Comparison of ENCODE assay signal across 8 cellular contexts in the genomic region with DNA sequence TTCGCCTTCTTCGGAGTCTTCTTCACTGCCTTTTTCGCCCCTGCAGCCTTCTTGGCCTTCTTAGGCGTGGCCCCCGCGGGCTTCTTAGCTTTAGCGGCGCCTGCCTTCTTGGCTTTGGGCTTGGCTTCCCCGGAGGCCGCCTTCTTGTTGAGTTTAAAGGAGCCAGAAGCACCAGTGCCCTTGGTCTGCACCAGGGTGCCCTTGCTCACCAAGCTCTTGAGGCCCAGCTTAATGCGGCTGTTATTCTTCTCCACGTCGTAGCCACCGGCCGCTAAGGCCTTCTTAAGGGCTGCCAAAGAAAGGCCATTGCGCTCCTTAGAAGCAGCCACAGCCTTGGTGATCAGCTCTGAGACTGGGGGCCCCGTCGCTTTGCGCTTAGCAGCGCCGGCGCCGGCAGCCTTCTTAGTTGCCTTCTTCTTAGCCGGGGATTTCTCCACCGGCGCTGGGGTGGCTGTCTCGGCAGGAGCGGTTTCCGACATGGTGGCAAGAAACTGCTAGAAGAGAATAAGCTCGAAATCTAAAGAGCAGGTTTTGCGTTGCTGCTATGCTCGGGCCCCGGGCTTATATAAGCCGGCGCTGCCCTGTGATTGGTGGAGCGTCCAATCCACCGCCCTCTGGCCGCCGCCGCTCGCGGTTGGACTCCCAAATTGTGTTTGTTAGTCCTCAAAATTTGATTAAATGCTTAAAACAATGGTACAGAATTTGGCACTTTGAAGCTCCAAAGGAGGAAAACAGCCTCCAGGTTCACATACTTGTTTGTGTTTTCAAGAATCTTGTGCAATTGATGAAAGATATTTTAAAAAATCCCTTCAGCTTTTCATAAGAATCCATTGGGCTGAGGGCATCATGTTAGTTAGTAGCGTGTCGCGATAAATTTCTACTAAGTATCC. TPM values are rescaled to one million over a fixed set of nuclear protein-coding genes. Genes with fewer than 3 reads are reported as not detected.
A peak's percentile ranks its signal among the peaks of the same experiment; 100 is the strongest.
DNase-seq lines count a peak whose midpoint lies in the region; ATAC-seq and TF ChIP-seq lines count a peak whose summit lies in the region.

No MANE protein-coding gene starts in this region.

- 4% methylated on average over 45 of the region's 45 CpGs for WGBS in prostate gland

- peak; percentile 29 for ATAC-seq in GM19023 (IDR thresholded peaks at IDR 0.05; ENCODE audit: unreplicated experiment)

- H3K4me1 ChIP-seq in SJSA1 (replicated peaks) (peaks cover 29% of the 10 kb centered on the region), prostate gland (replicated peaks) (peaks cover 9% of the 10 kb centered on the region)

- H3K9me3 Mint-ChIP-seq in IgD-negative memory B cell = peaks cover 3 to 4% (median 4%) of the 10 kb centered on the region in 3 donors

- peak overlapping the region; percentile 86 to 100 (median 98) for H3K4me3 Mint-ChIP-seq in IgD-negative memory B cell

- peak overlapping the region; percentile 46 for H3K4me3 ChIP-seq in SJSA1
- peak overlapping the region in 1 of 2 donors; percentile 43 for H3K4me3 ChIP-seq in prostate gland

- TF ChIP-seq POLR2A in prostate gland (IDR thresholded peaks at IDR 0.05) = peak; percentile 36

- TF ChIP-seq CTCF in prostate gland (IDR thresholded peaks at IDR 0.05) = no peak

- H3K36me3 ChIP-seq in SJSA1 = no peaks in the 10 kb centered on the region
- H3K36me3 ChIP-seq in prostate gland = no peaks in the 10 kb centered on the region

- H3K27me3 ChIP-seq in SJSA1 (replicated peaks) (no peaks in the 10 kb centered on the region), prostate gland (replicated peaks; ENCODE audit: insufficient read depth) (peaks cover 13% of the 10 kb centered on the region)

- intact Hi-C loops in cardiac septum (cut with DNase I) = loop anchor here (2.0 to 10.0 kb wide), 2 partner anchors 28 to 1272 kb away; a partner anchor contains a TSS
- intact Hi-C loops in prostate gland (cut with DNase I) = no loop called here

- peaks cover 3% of the 10 kb centered on the region for H3K36me3 Mint-ChIP-seq in IgD-negative memory B cell

- H3K9me3 ChIP-seq in SJSA1 (replicated peaks) = no peaks in the 10 kb centered on the region
- no peaks in the 10 kb centered on the region for H3K9me3 ChIP-seq in prostate gland

- H3K27ac ChIP-seq in SJSA1 (peak overlapping the region; percentile 89), prostate gland (no peak overlapping the region)

- H3K27me3 Mint-ChIP-seq in IgD-negative memory B cell = no peaks in the 10 kb centered on the region

- H3K4me1 Mint-ChIP-seq in IgD-negative memory B cell = peaks cover 30 to 46% (median 33%) of the 10 kb centered on the region in 3 donors

- peak overlapping the region; percentile 88 to 99 (median 96) for H3K27ac Mint-ChIP-seq in IgD-negative memory B cell

- peak; percentile 87 for DNase-seq in A172 (ENCODE audit: low spot score)
- peak; percentile 87 to 89 for DNase-seq in SJSA1 (ENCODE audit: low read depth in 1 of 2, low spot score in 2 of 2)
- DNase-seq in activated naive CD4-positive, alpha-beta T cell treated with anti-CD3 and anti-CD28 coated beads, Interleukin-2, amount 50 U/mL, for 16 hours = peak; percentile 54
- DNase-seq in cardiac septum (ENCODE audit: low spot score) = peak; percentile 82
- DNase-seq in prostate gland (ENCODE audit: low spot score) = no peak
- DNase-seq in NCI-H510A treated with DMSO at 0.1 percent for 48 hours (lab: John Stamatoyannopoulos, UW) = no peak

RNA-seq across cellular contexts. Expression of a gene that starts 44.9 kb away (rescaled TPM):
- total RNA-seq in A172 (2014; rRNA removed; shearing (Covaris generic)) = not detected in 2 replicates
- not detected for polyA plus RNA-seq in IgD-negative memory B cell
- total RNA-seq in SJSA1 (2014; rRNA removed; shearing (Covaris generic)) = not detected in 2 replicates
- total RNA-seq in cardiac septum (not detected), prostate gland (not detected)

Comparison
In these comparisons a context has a peak if more than half of its experiments do, and no peak if none do; other contexts are left out.
1. DNase-seq: peak in A172 (single experiment), SJSA1 (2 of 2), activated naive CD4-positive, alpha-beta T cell treated with anti-CD3 and anti-CD28 coated beads, Interleukin-2, amount 50 U/mL, for 16 hours (single experiment) and cardiac septum (single experiment); none in prostate gland (single experiment) and NCI-H510A treated with DMSO at 0.1 percent for 48 hours (single experiment).